In genomic region chr1:67908260-67908936, GRCh38 we compare ENCODE assay signal across 17 cellular contexts.
"Had no signal": no experiment of that assay in that cellular context is flagged by ENCODE, and none has a peak within 500 bp of the region (broad histone marks: within the 10 kb centered on the region; RNA-seq: fewer than 3 reads in every experiment).

No MANE protein-coding gene starts in this region.

- H3K4me1 ChIP-seq: breast epithelium, esophagus squamous epithelium, psoas muscle, right lobe of liver, spleen had no signal

- H3K4me3 ChIP-seq: breast epithelium, esophagus squamous epithelium, psoas muscle, right lobe of liver, spleen had no signal

- H3K27ac ChIP-seq: breast epithelium, esophagus squamous epithelium, psoas muscle, right lobe of liver, spleen had no signal

- H3K36me3 ChIP-seq: breast epithelium, esophagus squamous epithelium, right lobe of liver, spleen had no signal

- H3K27me3 ChIP-seq: breast epithelium, right lobe of liver, spleen had no signal

- ATAC-seq: activated CD4-positive, CD25-positive, alpha-beta regulatory T cell treated with anti-CD3 and anti-CD28 coated beads, Interleukin-2, amount 50 U/mL, for 24 hours; activated CD8-positive, alpha-beta memory T cell treated with anti-CD3 and anti-CD28 coated beads, Interleukin-2, amount 10 ng/mL, durations not matched to agents 7 days and 5 days; left colon; natural killer cell; psoas muscle; right lobe of liver; stimulated activated memory B cell treated with anti-CD40 and anti-IgM and Interleukin-4, amounts not matched to agents 10 μg/mL and 1 μg/mL and 100 μg/mL, for 72 hours had no signal

- FAIRE-seq: endometrium had no signal

- H3K9me3 ChIP-seq: breast epithelium, esophagus squamous epithelium, psoas muscle, right lobe of liver had no signal

- DNase-seq: activated CD8-positive, alpha-beta memory T cell treated with anti-CD3 and anti-CD28 coated beads, Interleukin-2, amount 10 ng/mL, durations not matched to agents 7 days and 5 days; activated effector memory CD4-positive, alpha-beta T cell treated with anti-CD3 and anti-CD28 coated beads, Interleukin-2, amount 50 U/mL, for 16 hours; activated T-cell treated with anti-CD3 and anti-CD28 coated beads, Interleukin-2, amount 50 U/mL, for 24 hours; esophagus squamous epithelium; glutamatergic neuron; immature natural killer cell; left colon; mammary epithelial cell; natural killer cell; psoas muscle; right lobe of liver; spleen; stimulated activated CD4-positive, alpha-beta T cell treated with anti-CD3 and anti-CD28 coated beads, Interleukin-1b, Interleukin-23, amount 100 ng/mL, for 48 hours had no signal
